8 cellular contexts compared by ENCODE assay signal in the genomic region with DNA sequence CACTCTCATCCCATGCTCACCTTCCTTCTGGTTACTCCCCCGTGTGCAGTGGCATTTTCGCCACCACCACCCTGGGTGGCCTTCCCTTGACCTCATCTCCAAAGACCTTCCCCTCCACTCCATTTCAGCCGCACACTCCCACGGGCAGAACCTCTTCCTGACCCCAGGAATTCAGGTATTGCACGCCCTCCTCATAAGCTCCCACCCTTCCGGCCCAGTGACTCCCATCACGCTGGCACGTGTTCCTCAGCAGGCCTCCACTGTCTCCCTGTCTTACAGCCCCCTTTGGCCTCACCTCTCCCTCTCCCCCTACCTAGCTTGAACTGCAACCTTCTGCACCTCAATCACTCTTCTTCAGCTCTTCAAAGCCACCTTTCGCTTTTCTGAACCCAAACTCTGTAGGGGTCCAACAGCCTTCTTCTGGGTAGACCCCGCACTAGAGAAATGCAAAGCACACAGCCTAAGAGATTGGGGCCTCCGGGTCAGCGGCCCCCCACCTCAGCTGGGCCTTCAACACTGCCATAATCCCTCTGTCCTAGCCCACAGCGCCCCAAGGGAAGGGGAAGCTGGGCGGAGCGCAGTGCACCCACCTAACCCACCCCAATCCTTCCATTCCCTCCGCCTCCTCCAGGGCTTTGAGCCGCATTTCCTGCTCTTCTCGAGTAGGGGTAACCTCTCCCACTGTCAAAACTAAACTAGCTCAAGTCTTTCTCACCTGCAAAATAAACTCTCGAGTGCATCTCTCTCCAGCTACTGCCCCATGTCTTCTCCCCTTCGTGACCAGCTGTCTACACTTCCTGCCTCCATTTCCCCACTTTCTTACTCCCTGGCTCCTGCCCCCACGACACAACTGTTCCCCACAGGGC. TPM values are rescaled to one million over a fixed set of nuclear protein-coding genes. Genes with fewer than 3 reads are reported as not detected.
DNase-seq lines count a peak whose midpoint lies in the region; ATAC-seq, FAIRE-seq and TF ChIP-seq lines count a peak whose summit lies in the region.
"Had no signal": no experiment of that assay in that cellular context is flagged by ENCODE, and none has a peak within 500 bp of the region (broad histone marks: within the 10 kb centered on the region; RNA-seq: fewer than 3 reads in every experiment).

No MANE protein-coding gene starts in this region.

- DNase-seq in GM12878 (ENCODE audit: low read depth, low spot score) (no peak), neuronal stem cell (ENCODE audit: low spot score) (no peak), tibial nerve (ENCODE audit: low spot score in 2 of 2) (no peak), HuH-7.5 (ENCODE audit: low spot score) (no peak), hypothalamus (lab: John Stamatoyannopoulos, UW) (no peak)
- DNase-seq: SIG-M5 had no signal

- no peak for TF ChIP-seq CTCF in KMS-11 (conservative IDR thresholded peaks at IDR 0.05; ENCODE audit: low read depth, low read length)
- no peak for TF ChIP-seq CTCF in GM12878 (IDR thresholded peaks at IDR 0.05 in 2 of 3, conservative IDR thresholded peaks at IDR 0.05 in 1 of 3; ENCODE audit: control insufficient read depth in 2 of 3, extremely low read depth in 1 of 3, insufficient read depth in 1 of 3, low read depth in 3 of 3, low read length in 3 of 3)
- no peak for TF ChIP-seq CTCF in tibial nerve (IDR thresholded peaks at IDR 0.05)

- H3K27ac ChIP-seq in KMS-11 (no peak overlapping the region), GM12878 (ENCODE audit: control insufficient read depth, insufficient read depth) (no peak overlapping the region), neuronal stem cell (replicated peaks; ENCODE audit: low read length) (no peak overlapping the region), tibial nerve (no peak overlapping the region)

- SMC1A ChIA-PET in GM12878 (lab: Charles Lee; ENCODE audit: uncharacterized antibody, unreplicated experiment), result interaction anchor here (0.8 to 2.2 kb wide), 2 partner anchors 15 to 17 kb away, joined by 3 to 12 read pairs; partner anchors contain the start of genes IFT20 and TNFAIP1

- intact Hi-C loops in GM12878 (cut with micrococcal nuclease; ENCODE audit: unreplicated experiment), result loop anchor here (10.0 kb wide), 1 partner anchor 263 kb away; no protein-coding TSS in a partner anchor

- peaks cover 2% of the 10 kb centered on the region for H3K79me1 ChIP-seq in neuronal stem cell (ENCODE audit: low read depth, low read length)

- peak overlapping the region; percentile 6 for H2BK120ac ChIP-seq in neuronal stem cell (ENCODE audit: low read depth, low read length)

- H3K18ac ChIP-seq in neuronal stem cell (ENCODE audit: low read length), result peak overlapping the region; percentile 65

- RAD21 ChIA-PET in GM12878 (lab: Charles Lee; ENCODE audit: unreplicated experiment), result interaction anchor here (1.0 kb wide), 1 partner anchor 18 kb away, joined by 5 read pairs; the partner anchor contains the start of genes IFT20 and TNFAIP1

- H3K4me2 ChIP-seq in KMS-11, result peak overlapping the region; percentile 99
- H3K4me2 ChIP-seq in GM12878 (ENCODE audit: control insufficient read depth, insufficient read depth), result peak overlapping the region; percentile 71
- no peak overlapping the region for H3K4me2 ChIP-seq in neuronal stem cell (ENCODE audit: insufficient read depth, low read length, poor library complexity, severe bottlenecking)

- H3K4ac ChIP-seq in neuronal stem cell (ENCODE audit: low read length), result peak overlapping the region; percentile 2

- H3K4me3 ChIP-seq in KMS-11 (IDR thresholded peaks at IDR 0.05; ENCODE audit: insufficient read depth, low read depth, low read length), result no peak overlapping the region
- peak overlapping the region; percentile 68; the same call in 1 of the 2 replicates for H3K4me3 ChIP-seq in GM12878
- peak overlapping the region; percentile 58 to 83 for H3K4me3 ChIP-seq in neuronal stem cell (ENCODE audit: low read length in 2 of 2)
- no peak overlapping the region for H3K4me3 ChIP-seq in tibial nerve

- H2BK5ac ChIP-seq in neuronal stem cell (ENCODE audit: low read length), result peak overlapping the region; percentile 4

- CTCF ChIA-PET in GM12878 (lab: Yijun Ruan, JAX), result interaction anchor here (1.1 to 4.0 kb wide), 2 partner anchors 18 to 84 kb away, joined by 4 to 29 read pairs; partner anchors contain the start of genes IFT20 and TNFAIP1

- no peak overlapping the region for H3K14ac ChIP-seq in neuronal stem cell (ENCODE audit: low read length)

- H4K20me1 ChIP-seq in KMS-11 (ENCODE audit: insufficient read depth) (no peaks in the 10 kb centered on the region; the same call in 1 of the 2 replicates), GM12878 (ENCODE audit: control insufficient read depth, insufficient read depth) (no peaks in the 10 kb centered on the region)

- peak overlapping the region; percentile 33 for H2AK5ac ChIP-seq in neuronal stem cell (ENCODE audit: low read depth, low read length)

- FAIRE-seq in GM12878 (lab: Jason Lieb, UNC), result no peak

- no peaks in the 10 kb centered on the region for H3K9me3 ChIP-seq in ES-I3 (ENCODE audit: control insufficient read depth, insufficient read depth, low read length)
- no peaks in the 10 kb centered on the region for H3K9me3 ChIP-seq in GM12878 (replicated peaks; ENCODE audit: control insufficient read depth, insufficient read depth, low read length)
- peaks cover 0 to 10% of the 10 kb centered on the region in 2 donors for H3K9me3 ChIP-seq in neuronal stem cell (replicated peaks in 1 of 2; ENCODE audit: control insufficient read depth in 2 of 2, insufficient read depth in 1 of 2, low read depth in 1 of 2, low read length in 2 of 2)
- H3K9me3 ChIP-seq in tibial nerve, result no peaks in the 10 kb centered on the region

- WGBS in GM12878 (ENCODE audit: insufficient coverage, insufficient replicate concordance, low lambda C conversion rate, missing lambda C conversion rate), result 90% methylated on average over 21 of the region's 21 CpGs
- no CpG with 5 or more reads among the region's 21 CpGs for WGBS in neuronal stem cell (ENCODE audit: extremely low coverage in 2 of 2, insufficient read length in 2 of 2, insufficient replicate concordance in 1 of 2), 2 donors
- 84% methylated on average over 21 of the region's 21 CpGs for WGBS in tibial nerve, 2 donors

- TF ChIP-seq POLR2A in GM12878 (IDR thresholded peaks at IDR 0.05; ENCODE audit: low read depth, low read length) (no peak), tibial nerve (IDR thresholded peaks at IDR 0.05) (no peak)

- H4K8ac ChIP-seq in neuronal stem cell (ENCODE audit: low read depth, low read length), result peak overlapping the region; percentile 70

- H3K36me3 ChIP-seq in ES-I3 (ENCODE audit: insufficient read depth, low read length), result no peaks in the 10 kb centered on the region
- H3K36me3 ChIP-seq in KMS-11 (ENCODE audit: insufficient read depth), result no peaks in the 10 kb centered on the region; the same call in 1 of the 2 replicates
- H3K36me3 ChIP-seq in GM12878 (ENCODE audit: control insufficient read depth in 2 of 2, insufficient read depth in 2 of 2, low read length in 1 of 2), result no peaks in the 10 kb centered on the region; a peak in 2 of 4 replicates
- H3K36me3 ChIP-seq in neuronal stem cell (replicated peaks in 1 of 2; ENCODE audit: control insufficient read depth in 2 of 2, insufficient read depth in 2 of 2, low read length in 2 of 2), result peaks cover 0 to 25% of the 10 kb centered on the region in 2 donors
- no peaks in the 10 kb centered on the region for H3K36me3 ChIP-seq in tibial nerve

- POLR2A ChIA-PET in GM12878 (lab: Charles Lee), result interaction anchor here (0.6 to 2.7 kb wide), 4 partner anchors 9 to 177 kb away, joined by 3 to 13 read pairs (median 4); partner anchors contain the start of genes IFT20 and TNFAIP1

- peaks cover 10% of the 10 kb centered on the region; the same call in 1 of the 2 replicates for H3K4me1 ChIP-seq in ES-I3 (ENCODE audit: insufficient read depth, low read length)
- peaks cover 30% of the 10 kb centered on the region for H3K4me1 ChIP-seq in KMS-11 (ENCODE audit: low read depth, poor library complexity, severe bottlenecking)
- no peaks in the 10 kb centered on the region; the same call in 1 of the 2 replicates for H3K4me1 ChIP-seq in GM12878 (ENCODE audit: control insufficient read depth, insufficient read depth, low read length)
- H3K4me1 ChIP-seq in neuronal stem cell (ENCODE audit: control insufficient read depth in 2 of 2, insufficient read depth in 1 of 2, low read depth in 1 of 2, low read length in 2 of 2), result peaks cover 13 to 22% of the 10 kb centered on the region in 2 donors
- H3K4me1 ChIP-seq in tibial nerve, result peaks cover 0 to 19% (median 15%) of the 10 kb centered on the region in 4 donors

- H3K79me2 ChIP-seq in KMS-11 (ENCODE audit: insufficient read depth, low read depth) (peaks cover 32% of the 10 kb centered on the region), GM12878 (ENCODE audit: control insufficient read depth, insufficient read depth, low read length) (peaks cover 33% of the 10 kb centered on the region)

- TF ChIP-seq RAD21 in GM12878 (IDR thresholded peaks at IDR 0.05; ENCODE audit: insufficient read depth, low read depth, low read length), result no peak

- peak overlapping the region; percentile 86 for H2BK15ac ChIP-seq in neuronal stem cell (ENCODE audit: low read length)

- H2BK12ac ChIP-seq in neuronal stem cell (ENCODE audit: low read length), result peak overlapping the region; percentile 16

- H3K9ac ChIP-seq in ES-I3 (ENCODE audit: low read depth, low read length) (peak overlapping the region; percentile 73), KMS-11 (peak overlapping the region; percentile 97; the same call in 1 of the 2 replicates), GM12878 (ENCODE audit: control insufficient read depth, insufficient read depth, low read length) (no peak overlapping the region; the same call in 1 of the 2 replicates), neuronal stem cell (ENCODE audit: low read depth, low read length, poor library complexity) (peak overlapping the region; percentile 96)

- H4K91ac ChIP-seq in neuronal stem cell (ENCODE audit: low read depth, low read length, poor library complexity), result peak overlapping the region; percentile 77

- BruUV-seq in GM12878 (replicated peaks; lab: Mats Ljungman, UMichigan), result no TSS peak

- no peak for ATAC-seq in GM12878

- TF ChIP-seq EP300 in GM12878 (IDR thresholded peaks at IDR 0.05; ENCODE audit: borderline replicate concordance in 1 of 2, control insufficient read depth in 1 of 2, low read depth in 2 of 2, low read length in 2 of 2), result no peak
- no peak for TF ChIP-seq EP300 in tibial nerve (IDR thresholded peaks at IDR 0.05)

- H2AFZ ChIP-seq in KMS-11 (ENCODE audit: low read depth) (peak overlapping the region; percentile 97; the same call in 1 of the 2 replicates), GM12878 (ENCODE audit: control insufficient read depth, low read depth, low read length) (no peak overlapping the region; the same call in 1 of the 2 replicates), neuronal stem cell (ENCODE audit: low read length) (peak overlapping the region; percentile 70)

- in situ Hi-C loops in GM12878 (cut with MboI), result no loop called here

- H3K23ac ChIP-seq in neuronal stem cell (ENCODE audit: low read depth, low read length, poor library complexity), result peak overlapping the region; percentile 68

- H3K27me3 ChIP-seq in KMS-11 (ENCODE audit: insufficient read depth, low read depth), result no peaks in the 10 kb centered on the region
- H3K27me3 ChIP-seq in GM12878 (replicated peaks in 1 of 2; ENCODE audit: control insufficient read depth in 2 of 2, insufficient read depth in 2 of 2, low read length in 1 of 2), result no peaks in the 10 kb centered on the region
- no peaks in the 10 kb centered on the region for H3K27me3 ChIP-seq in neuronal stem cell (ENCODE audit: control insufficient read depth in 3 of 3, insufficient read depth in 3 of 3, low read depth in 1 of 3, low read length in 3 of 3)
- H3K27me3 ChIP-seq in tibial nerve, result no peaks in the 10 kb centered on the region

RNA-seq across cellular contexts. Expression of gene TMEM97, which starts 1.7 kb away (rescaled TPM):
- total RNA-seq in GM12878 (2013; cell fraction: nucleolus; rRNA removed), result 29.6 and 33.7 TPM in 2 replicates
- 116 and 130 TPM in 2 replicates for total RNA-seq in GM12878 (2014; rRNA removed)
- total RNA-seq in GM12878 (2014; rRNA removed; fragmentation: Illumina TruSeq; extraction: Trizol), result 83.5 and 84.2 TPM in 2 replicates
- total RNA-seq in GM12878 (2021), result 87.8 and 89.3 TPM in 2 replicates
- polyA plus RNA-seq in GM12878 (2011; ENCODE audit: low read depth), result 32.9 TPM
- 96.8 and 100 TPM in 2 replicates for polyA plus RNA-seq in GM12878 (2011; rRNA removed)
- polyA plus RNA-seq in GM12878 (2011; cell fraction: cytosol; rRNA removed), result 49.4 and 60.0 TPM in 2 replicates
- polyA plus RNA-seq in GM12878 (2011; cell fraction: nucleus; rRNA removed), result 15.0 and 19.5 TPM in 2 replicates
- 40.5 and 48.1 TPM in 2 replicates for polyA plus RNA-seq in GM12878 (2012)
- 134 and 183 TPM in 2 replicates for polyA plus RNA-seq in GM12878 (2014; fragmentation: Illumina TruSeq; extraction: Trizol)
- 100 to 1,000 TPM in 1 of 2 experiments, 10 to 100 TPM in 1; 58.0 to 130 TPM for polyA plus RNA-seq in GM12878 (2014; fragmentation: Nextera tagmentation; extraction: Ambion mirVana)
- polyA plus RNA-seq in GM12878 (2014; rRNA removed), result 62.4 and 63.1 TPM in 2 replicates
- polyA plus RNA-seq in GM12878 (2016; fragmentation: Nextera tagmentation; extraction: Ambion mirVana), result 10 to 100 TPM; 81.0 to 83.1 TPM
- polyA minus RNA-seq in GM12878 (2011; rRNA and poly(A)+ RNA removed), result 51.4 and 61.7 TPM in 2 replicates
- 20.0 and 32.0 TPM in 2 replicates for polyA minus RNA-seq in GM12878 (2011; cell fraction: cytosol; rRNA and poly(A)+ RNA removed)
- 9.6 and 12.8 TPM in 2 replicates for polyA minus RNA-seq in GM12878 (2011; cell fraction: nucleus; rRNA and poly(A)+ RNA removed)
- 439 TPM for polyA plus RNA-seq in neuronal stem cell (2013, experiment 1 of 2)
- polyA plus RNA-seq in neuronal stem cell (2013, experiment 2 of 2), result 423 TPM
- total RNA-seq in tibial nerve, result 10 to 100 TPM in 3 of 4 donors, 1 to 10 TPM in 1; 8.1 to 20.2 (median 16.8) TPM

RNA-seq across cellular contexts. Expression of gene IFT20, which starts 17.9 kb away (rescaled TPM):
- 33.5 and 35.9 TPM in 2 replicates for total RNA-seq in GM12878 (2013; cell fraction: nucleolus; rRNA removed)
- total RNA-seq in GM12878 (2014; rRNA removed), result 18.4 and 21.1 TPM in 2 replicates
- total RNA-seq in GM12878 (2014; rRNA removed; fragmentation: Illumina TruSeq; extraction: Trizol), result 16.8 and 17.8 TPM in 2 replicates
- 15.2 and 17.5 TPM in 2 replicates for total RNA-seq in GM12878 (2021)
- polyA plus RNA-seq in GM12878 (2011; ENCODE audit: low read depth), result 26.0 TPM
- 25.2 and 36.0 TPM in 2 replicates for polyA plus RNA-seq in GM12878 (2011; rRNA removed)
- 15.4 and 18.1 TPM in 2 replicates for polyA plus RNA-seq in GM12878 (2011; cell fraction: cytosol; rRNA removed)
- polyA plus RNA-seq in GM12878 (2011; cell fraction: nucleus; rRNA removed), result 22.2 and 25.8 TPM in 2 replicates
- polyA plus RNA-seq in GM12878 (2012), result 25.1 and 27.8 TPM in 2 replicates
- polyA plus RNA-seq in GM12878 (2014; fragmentation: Illumina TruSeq; extraction: Trizol), result 19.9 and 21.2 TPM in 2 replicates
- 10 to 100 TPM in 1 of 2 experiments, 1 to 10 TPM in 1; 9.4 to 13.1 TPM for polyA plus RNA-seq in GM12878 (2014; fragmentation: Nextera tagmentation; extraction: Ambion mirVana)
- polyA plus RNA-seq in GM12878 (2014; rRNA removed), result 25.2 and 26.6 TPM in 2 replicates
- 10 to 100 TPM; 32.1 to 38.2 TPM for polyA plus RNA-seq in GM12878 (2016; fragmentation: Nextera tagmentation; extraction: Ambion mirVana)
- polyA minus RNA-seq in GM12878 (2011; rRNA and poly(A)+ RNA removed), result 7.9 and 9.8 TPM in 2 replicates
- 2.1 and 4.6 TPM in 2 replicates for polyA minus RNA-seq in GM12878 (2011; cell fraction: cytosol; rRNA and poly(A)+ RNA removed)
- 6.6 and 7.5 TPM in 2 replicates for polyA minus RNA-seq in GM12878 (2011; cell fraction: nucleus; rRNA and poly(A)+ RNA removed)
- polyA plus RNA-seq in neuronal stem cell (2013, experiment 1 of 2), result 32.4 TPM
- polyA plus RNA-seq in neuronal stem cell (2013, experiment 2 of 2), result 32.5 TPM
- total RNA-seq in tibial nerve, result 10 to 100 TPM; 34.8 to 50.3 (median 43.9) TPM

RNA-seq across cellular contexts. Expression of gene TNFAIP1, which starts 18.2 kb away (rescaled TPM):
- total RNA-seq in GM12878 (2013; cell fraction: nucleolus; rRNA removed), result 16.3 and 16.9 TPM in 2 replicates
- total RNA-seq in GM12878 (2014; rRNA removed) (11.5 and 13.0 TPM in 2 replicates), GM12878 (2014; rRNA removed; fragmentation: Illumina TruSeq; extraction: Trizol) (7.0 and 7.9 TPM in 2 replicates), GM12878 (2021) (14.1 and 15.7 TPM in 2 replicates), tibial nerve (10 to 100 TPM; 25.1 to 36.0 (median 28.2) TPM)
- 4.5 TPM for polyA plus RNA-seq in GM12878 (2011; ENCODE audit: low read depth)
- polyA plus RNA-seq in GM12878 (2011; rRNA removed) (9.6 and 15.9 TPM in 2 replicates), GM12878 (2014; fragmentation: Illumina TruSeq; extraction: Trizol) (9.9 and 10.0 TPM in 2 replicates), GM12878 (2014; fragmentation: Nextera tagmentation; extraction: Ambion mirVana) (1 to 10 TPM; 1.8 to 3.9 TPM), GM12878 (2014; rRNA removed) (10.3 and 11.2 TPM in 2 replicates), GM12878 (2016; fragmentation: Nextera tagmentation; extraction: Ambion mirVana) (10 to 100 TPM; 14.9 to 16.9 TPM)
- polyA plus RNA-seq in GM12878 (2011; cell fraction: cytosol; rRNA removed), result 14.8 and 15.9 TPM in 2 replicates
- polyA plus RNA-seq in GM12878 (2011; cell fraction: nucleus; rRNA removed), result 27.1 and 37.6 TPM in 2 replicates
- polyA plus RNA-seq in GM12878 (2012), result 6.0 and 9.7 TPM in 2 replicates
- polyA minus RNA-seq in GM12878 (2011; rRNA and poly(A)+ RNA removed), result 15.1 TPM in 2 replicates
- polyA minus RNA-seq in GM12878 (2011; cell fraction: cytosol; rRNA and poly(A)+ RNA removed), result 20.6 and 26.4 TPM in 2 replicates
- polyA minus RNA-seq in GM12878 (2011; cell fraction: nucleus; rRNA and poly(A)+ RNA removed), result 11.0 and 13.4 TPM in 2 replicates
- polyA plus RNA-seq in neuronal stem cell (2013, experiment 1 of 2), result 27.4 TPM
- 26.6 TPM for polyA plus RNA-seq in neuronal stem cell (2013, experiment 2 of 2)

RNA-seq across cellular contexts. Expression of gene POLDIP2, which starts 40.0 kb away (rescaled TPM):
- 14.6 and 15.4 TPM in 2 replicates for total RNA-seq in GM12878 (2013; cell fraction: nucleolus; rRNA removed)
- total RNA-seq in GM12878 (2014; rRNA removed), result 126 and 131 TPM in 2 replicates
- 63.9 and 69.2 TPM in 2 replicates for total RNA-seq in GM12878 (2014; rRNA removed; fragmentation: Illumina TruSeq; extraction: Trizol)
- total RNA-seq in GM12878 (2021), result 108 and 111 TPM in 2 replicates
- polyA plus RNA-seq in GM12878 (2011; ENCODE audit: low read depth), result 40.6 TPM
- 57.7 and 89.9 TPM in 2 replicates for polyA plus RNA-seq in GM12878 (2011; rRNA removed)
- 97.0 and 115 TPM in 2 replicates for polyA plus RNA-seq in GM12878 (2011; cell fraction: cytosol; rRNA removed)
- 55.2 and 56.5 TPM in 2 replicates for polyA plus RNA-seq in GM12878 (2011; cell fraction: nucleus; rRNA removed)
- 62.4 and 78.2 TPM in 2 replicates for polyA plus RNA-seq in GM12878 (2012)
- polyA plus RNA-seq in GM12878 (2014; fragmentation: Illumina TruSeq; extraction: Trizol), result 120 and 133 TPM in 2 replicates
- polyA plus RNA-seq in GM12878 (2014; fragmentation: Nextera tagmentation; extraction: Ambion mirVana), result 10 to 100 TPM; 22.8 to 36.9 TPM
- polyA plus RNA-seq in GM12878 (2014; rRNA removed), result 134 and 139 TPM in 2 replicates
- polyA plus RNA-seq in GM12878 (2016; fragmentation: Nextera tagmentation; extraction: Ambion mirVana), result 100 to 1,000 TPM; 180 to 196 TPM
- 49.2 and 59.1 TPM in 2 replicates for polyA minus RNA-seq in GM12878 (2011; rRNA and poly(A)+ RNA removed)
- polyA minus RNA-seq in GM12878 (2011; cell fraction: cytosol; rRNA and poly(A)+ RNA removed), result 25.4 and 26.7 TPM in 2 replicates
- polyA minus RNA-seq in GM12878 (2011; cell fraction: nucleus; rRNA and poly(A)+ RNA removed), result 10.9 and 17.0 TPM in 2 replicates
- polyA plus RNA-seq in neuronal stem cell (2013, experiment 1 of 2), result 55.9 TPM
- 56.3 TPM for polyA plus RNA-seq in neuronal stem cell (2013, experiment 2 of 2)
- 10 to 100 TPM; 56.5 to 87.9 (median 66.6) TPM for total RNA-seq in tibial nerve

RNA-seq across cellular contexts. Expression of gene SEBOX, which starts 47.7 kb away (rescaled TPM):
- total RNA-seq in GM12878 (2013; cell fraction: nucleolus; rRNA removed), result not detected in 2 replicates
- total RNA-seq in GM12878 (2014; rRNA removed) (not detected in 2 replicates), GM12878 (2014; rRNA removed; fragmentation: Illumina TruSeq; extraction: Trizol) (not detected in 2 replicates), GM12878 (2021) (not detected in 2 replicates), tibial nerve (not detected)
- not detected for polyA plus RNA-seq in GM12878 (2011; ENCODE audit: low read depth)
- polyA plus RNA-seq in GM12878 (2011; rRNA removed) (not detected in 2 replicates), GM12878 (2014; fragmentation: Illumina TruSeq; extraction: Trizol) (not detected in 2 replicates), GM12878 (2014; fragmentation: Nextera tagmentation; extraction: Ambion mirVana) (not detected), GM12878 (2014; rRNA removed) (not detected in 2 replicates), GM12878 (2016; fragmentation: Nextera tagmentation; extraction: Ambion mirVana) (not detected)
- not detected in 2 replicates for polyA plus RNA-seq in GM12878 (2011; cell fraction: cytosol; rRNA removed)
- not detected in 2 replicates for polyA plus RNA-seq in GM12878 (2011; cell fraction: nucleus; rRNA removed)
- polyA plus RNA-seq in GM12878 (2012), result not detected in 2 replicates
- polyA minus RNA-seq in GM12878 (2011; rRNA and poly(A)+ RNA removed), result not detected in 2 replicates
- polyA minus RNA-seq in GM12878 (2011; cell fraction: cytosol; rRNA and poly(A)+ RNA removed), result not detected in 2 replicates
- not detected in 2 replicates for polyA minus RNA-seq in GM12878 (2011; cell fraction: nucleus; rRNA and poly(A)+ RNA removed)
- not detected for polyA plus RNA-seq in neuronal stem cell (2013, experiment 1 of 2)
- not detected for polyA plus RNA-seq in neuronal stem cell (2013, experiment 2 of 2)

Comparison
In these comparisons a context has a peak if more than half of its experiments do, and no peak if none do; other contexts are left out.
1. H3K4me3 ChIP-seq: peak in GM12878 (single experiment) and neuronal stem cell (2 of 2); none in KMS-11 (single experiment) and tibial nerve (0 of 4).